ENCODE assay signal across 23 cellular contexts in genomic region chr7:132915652-132916051, GRCh38.
DNase-seq lines count a peak whose midpoint lies in the region; ATAC-seq, FAIRE-seq and TF ChIP-seq lines count a peak whose summit lies in the region.
"Had no signal": no experiment of that assay in that cellular context is flagged by ENCODE, and none has a peak within 500 bp of the region (broad histone marks: within the 10 kb centered on the region; RNA-seq: fewer than 3 reads in every experiment).

No MANE protein-coding gene starts in this region.

- no peak for TF ChIP-seq CTCF in Caco-2 (IDR thresholded peaks at IDR 0.05; ENCODE audit: insufficient read depth in 1 of 2, low read depth in 1 of 2, low read length in 1 of 2, severe bottlenecking in 1 of 2, unreplicated experiment in 1 of 2)
- no peak for TF ChIP-seq CTCF in GM23338 (conservative IDR thresholded peaks at IDR 0.05; ENCODE audit: low read depth in 2 of 2)
- no peak for TF ChIP-seq CTCF in HepG2 (CRISPR knock-in tag; IDR thresholded peaks at IDR 0.05)
- TF ChIP-seq CTCF in prostate gland (IDR thresholded peaks at IDR 0.05) = no peak

- peak overlapping the region; percentile 17 for H3K27ac Mint-ChIP-seq in Caco-2 (ENCODE audit: unreplicated experiment)
- H3K27ac Mint-ChIP-seq in GM23338 = 0 out of 2 replicates have a peak overlapping the region, but pooled peaks have one; percentile 9
- H3K27ac Mint-ChIP-seq: CD4-positive, CD25-positive, alpha-beta regulatory T cell had no signal

- no peaks in the 10 kb centered on the region for H3F3A ChIP-seq in GM23338 (replicated peaks; ENCODE audit: low read depth)

- 81% methylated on average over 2 of the region's 2 CpGs for WGBS in HepG2 (ENCODE audit: low lambda C conversion rate)
- 64% methylated on average over 2 of the region's 2 CpGs for WGBS in prostate gland

- H3K79me2 ChIP-seq in GM23338 (replicated peaks; ENCODE audit: insufficient read depth) (peaks cover 13% of the 10 kb centered on the region), HepG2 (ENCODE audit: insufficient read depth, low read length) (no peaks in the 10 kb centered on the region)

- DNase-seq in Caco-2 = peak in 1 of 2 experiments; percentile 48
- DNase-seq in GM23338 (ENCODE audit: low spot score) = no peak
- peak; percentile 28 for DNase-seq in glomerular visceral epithelial cell (ENCODE audit: extremely low spot score)
- DNase-seq in HepG2 (ENCODE audit: low spot score) = peak; percentile 60
- no peak for DNase-seq in prostate gland (ENCODE audit: low spot score)
- no peak for DNase-seq in epidermal melanocyte (ENCODE audit: insufficient read length, low spot score)
- DNase-seq: CD4-positive, CD25-positive, alpha-beta regulatory T cell; DMS153; GDM1; GM23248; IMR-90; MV-4-11; NCI-H1105 treated with DMSO at 0.1 percent for 48 hours; NCI-H2081; NCI-H2171; NCI-H526; OCI-M1 had no signal

- H3K27me3 ChIP-seq in Caco-2 (replicated peaks; ENCODE audit: control insufficient read depth, insufficient read depth, low read length) = no peaks in the 10 kb centered on the region
- no peaks in the 10 kb centered on the region for H3K27me3 ChIP-seq in GM23338 (ENCODE audit: insufficient read depth)
- H3K27me3 ChIP-seq in HepG2 (ENCODE audit: control insufficient read depth in 1 of 2, insufficient read depth in 2 of 2, low read length in 2 of 2) = no peaks in the 10 kb centered on the region
- no peaks in the 10 kb centered on the region for H3K27me3 ChIP-seq in prostate gland (replicated peaks; ENCODE audit: insufficient read depth)
- H3K27me3 ChIP-seq: SJSA1 had no signal

- no peaks in the 10 kb centered on the region for H3K9me3 ChIP-seq in Caco-2
- H3K9me3 ChIP-seq in HepG2 (ENCODE audit: low read length) = no peaks in the 10 kb centered on the region
- H3K9me3 ChIP-seq in prostate gland = no peaks in the 10 kb centered on the region
- H3K9me3 ChIP-seq: HAP-1, SJSA1 had no signal

- FAIRE-seq in HepG2 (lab: Jason Lieb, UNC) = no peak
- FAIRE-seq: GM18507 had no signal

- H3K9ac ChIP-seq in HepG2 (ENCODE audit: insufficient read depth, low read depth, low read length) = no peak overlapping the region
- H3K9ac ChIP-seq: GM23248 had no signal

- ATAC-seq in GM23338 (no peak), HepG2 (peak; percentile 68), GM21786 (IDR thresholded peaks at IDR 0.05; ENCODE audit: unreplicated experiment) (no peak), HG03432 (IDR thresholded peaks at IDR 0.05; ENCODE audit: unreplicated experiment) (no peak)
- ATAC-seq: Right ventricle myocardium inferior had no signal

- no peak overlapping the region for H3K4me2 ChIP-seq in GM23338
- no peak overlapping the region for H3K4me2 ChIP-seq in HepG2 (ENCODE audit: low read depth, low read length)

- in situ Hi-C loops in HepG2 (cut with HindIII; ENCODE audit: extremely low pct_ligation_motif_present, low pct_unique_long_range_greater_than_20kb) = no loop called here

- no peaks in the 10 kb centered on the region for H3K27me3 Mint-ChIP-seq in Caco-2 (ENCODE audit: insufficient read depth, unreplicated experiment)
- H3K27me3 Mint-ChIP-seq in GM23338 (ENCODE audit: insufficient read depth, low read depth, poor library complexity) = no peaks in the 10 kb centered on the region
- H3K27me3 Mint-ChIP-seq: CD4-positive, CD25-positive, alpha-beta regulatory T cell had no signal

- H3K9me3 Mint-ChIP-seq in Caco-2 (ENCODE audit: unreplicated experiment) = no peaks in the 10 kb centered on the region
- H3K9me3 Mint-ChIP-seq in GM23338 = no peaks in the 10 kb centered on the region

- no peak overlapping the region for H3K4me3 Mint-ChIP-seq in Caco-2 (ENCODE audit: unreplicated experiment)
- H3K4me3 Mint-ChIP-seq in GM23338 = no peak overlapping the region
- H3K4me3 Mint-ChIP-seq: CD4-positive, CD25-positive, alpha-beta regulatory T cell had no signal

- no peak for TF ChIP-seq RAD21 in HepG2 (CRISPR knock-in tag; IDR thresholded peaks at IDR 0.05)

- POLR2A ChIA-PET in Caco-2 (lab: Charles Lee) = no interaction called here
- POLR2A ChIA-PET in HepG2 (lab: Yijun Ruan, JAX) = no interaction called here

- TF ChIP-seq POLR2A in HepG2 (IDR thresholded peaks at IDR 0.05; ENCODE audit: insufficient read depth in 1 of 2, low read depth in 2 of 2, low read length in 2 of 2) = no peak
- TF ChIP-seq POLR2A in prostate gland (IDR thresholded peaks at IDR 0.05) = no peak

- TF ChIP-seq EP300 in HepG2 (IDR thresholded peaks at IDR 0.05; ENCODE audit: low read depth in 2 of 2, low read length in 2 of 2) (no peak), HepG2 (CRISPR knock-in tag; IDR thresholded peaks at IDR 0.05; ENCODE audit: borderline replicate concordance) (no peak)

- H3K36me3 ChIP-seq in Caco-2 (ENCODE audit: control insufficient read depth, insufficient read depth, low read length) = no peaks in the 10 kb centered on the region
- no peaks in the 10 kb centered on the region for H3K36me3 ChIP-seq in GM23338 (ENCODE audit: insufficient read depth)
- no peaks in the 10 kb centered on the region; a peak in 1 of 5 replicates for H3K36me3 ChIP-seq in HepG2 (replicated peaks in 1 of 2; ENCODE audit: control insufficient read depth in 1 of 2, insufficient read depth in 2 of 2, low read length in 2 of 2)
- no peaks in the 10 kb centered on the region for H3K36me3 ChIP-seq in prostate gland
- H3K36me3 ChIP-seq: HAP-1 had no signal

- no peak overlapping the region for H3K4me3 ChIP-seq in Caco-2 (ENCODE audit: low read depth, low read length)
- no peak overlapping the region for H3K4me3 ChIP-seq in GM23338
- H3K4me3 ChIP-seq in HepG2 (replicated peaks in 1 of 3; ENCODE audit: insufficient read depth in 1 of 3, low read depth in 2 of 3, low read length in 3 of 3) = no peak overlapping the region
- no peak overlapping the region for H3K4me3 ChIP-seq in prostate gland
- H3K4me3 ChIP-seq: GM23248, HAP-1, SJSA1 had no signal

- peaks cover 13% of the 10 kb centered on the region for H3K4me1 Mint-ChIP-seq in Caco-2 (ENCODE audit: low read depth, unreplicated experiment)
- peaks cover 2% of the 10 kb centered on the region; the same call in 2 of the 3 replicates for H3K4me1 Mint-ChIP-seq in GM23338

- BruUV-seq in Caco-2 (replicated peaks; lab: Mats Ljungman, UMichigan) (no TSS peak), HepG2 (replicated peaks; lab: Mats Ljungman, UMichigan) (no TSS peak)

- intact Hi-C loops in Caco-2 (cut with micrococcal nuclease; ENCODE audit: unreplicated experiment) (no loop called here), HepG2 (cut with micrococcal nuclease; ENCODE audit: unreplicated experiment) (no loop called here), prostate gland (cut with DNase I) (no loop called here)

- H3K4me1 ChIP-seq in Caco-2 = peaks cover 11% of the 10 kb centered on the region
- H3K4me1 ChIP-seq in GM23338 (ENCODE audit: insufficient read depth) = 0 out of 2 replicates have a peak, but pooled peaks cover 4% of the 10 kb centered on the region
- peaks cover 12% of the 10 kb centered on the region for H3K4me1 ChIP-seq in HepG2 (ENCODE audit: insufficient read depth, low read length)
- H3K4me1 ChIP-seq in prostate gland (replicated peaks) = no peaks in the 10 kb centered on the region
- H3K4me1 ChIP-seq: HAP-1, SJSA1 had no signal

- H4K20me1 ChIP-seq in GM23338 (replicated peaks; ENCODE audit: insufficient read depth) (peaks cover 14% of the 10 kb centered on the region; the same call in 1 of the 2 replicates), HepG2 (ENCODE audit: insufficient read depth, low read length) (no peaks in the 10 kb centered on the region)

- no peak overlapping the region for H3K27ac ChIP-seq in GM23338 (ENCODE audit: low read depth)
- H3K27ac ChIP-seq in HepG2 (ENCODE audit: extremely low read length, insufficient read depth, low read length) = peak overlapping the region; percentile 9
- H3K27ac ChIP-seq in prostate gland = no peak overlapping the region
- H3K27ac ChIP-seq: GM23248, SJSA1 had no signal

- H2AFZ ChIP-seq in GM23338 = no peak overlapping the region
- H2AFZ ChIP-seq in HepG2 (ENCODE audit: low read length) = no peak overlapping the region
- H2AFZ ChIP-seq: GM23248 had no signal

- no peaks in the 10 kb centered on the region for H3K36me3 Mint-ChIP-seq in Caco-2 (ENCODE audit: insufficient read depth, unreplicated experiment)
- peaks cover 9% of the 10 kb centered on the region; the same call in 2 of the 3 replicates for H3K36me3 Mint-ChIP-seq in GM23338 (ENCODE audit: low read depth)

- H3K9me2 ChIP-seq in GM23338 (ENCODE audit: insufficient read depth) = no peaks in the 10 kb centered on the region

- CTCF ChIA-PET in Caco-2 (lab: Charles Lee) = no interaction called here
- CTCF ChIA-PET in HepG2 (lab: Yijun Ruan, JAX; ENCODE audit: low intra/inter-chr PET ratio, low total read pairs) = no interaction called here

TF ChIP-seq in GM23338, 12 proteins besides CTCF, POLR2A, EP300 and RAD21 (continues in another document):
- TF ChIP-seq EZH2 (IDR thresholded peaks at IDR 0.05; ENCODE audit: low read depth, unreplicated experiment) (no peak), JUNB (IDR thresholded peaks at IDR 0.05; ENCODE audit: unreplicated experiment) (no peak), NANOG (IDR thresholded peaks at IDR 0.05; ENCODE audit: borderline replicate concordance) (no peak), CREB1 (CRISPR knock-in tag; IDR thresholded peaks at IDR 0.05; ENCODE audit: low read depth) (no peak), POLR2AphosphoS5 (IDR thresholded peaks at IDR 0.05; ENCODE audit: low read depth) (no peak)

TF ChIP-seq in HepG2, 621 proteins besides CTCF, POLR2A, EP300 and RAD21 (continues in another document):
- TF ChIP-seq PRDM15 (CRISPR knock-in tag; IDR thresholded peaks at IDR 0.05) = no peak
- no peak for TF ChIP-seq SIX4 (CRISPR knock-in tag; IDR thresholded peaks at IDR 0.05)

Comparison
In these comparisons a context has a peak if more than half of its experiments do, and no peak if none do; other contexts are left out.
1. DNase-seq: peak in glomerular visceral epithelial cell (single experiment) and HepG2 (single experiment); none in GM23338 (single experiment), prostate gland (single experiment) and epidermal melanocyte (single experiment).